In the genomic region with DNA sequence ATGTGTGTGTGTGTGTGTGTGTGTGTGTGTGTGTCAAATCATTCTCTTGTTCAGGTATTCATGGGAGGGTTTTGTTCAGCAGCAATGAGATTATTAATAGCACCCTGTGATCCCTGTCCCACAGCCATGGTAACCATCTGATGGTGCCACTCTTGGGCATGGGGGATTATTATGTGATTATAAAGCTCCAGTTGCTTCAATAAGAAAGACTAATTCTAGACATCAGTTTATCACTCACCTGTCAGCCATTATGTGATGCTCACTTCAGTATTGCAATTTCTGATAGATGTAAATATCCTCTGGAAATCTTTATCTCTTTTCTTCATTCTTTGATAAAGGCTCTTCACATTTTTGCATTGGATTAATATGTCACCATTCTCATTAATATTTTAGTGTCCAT, we compare ENCODE assay signal across 24 cellular contexts.
"Had no signal": no experiment of that assay in that cellular context is flagged by ENCODE, and none has a peak within 500 bp of the region (broad histone marks: within the 10 kb centered on the region; RNA-seq: fewer than 3 reads in every experiment).

No MANE protein-coding gene starts in this region.

- H3K36me3 ChIP-seq: stomach, suprapubic skin, thoracic aorta, thyroid gland, tibial artery, tibial nerve, transverse colon, upper lobe of left lung, upper lobe of right lung, uterus, vagina had no signal

- H3K4me3 ChIP-seq: stomach, suprapubic skin, testis, thoracic aorta, thyroid gland, tibial artery, tibial nerve, transverse colon, upper lobe of left lung, upper lobe of right lung, uterus, vagina had no signal

- H3K27ac ChIP-seq: stomach, suprapubic skin, testis, thoracic aorta, thyroid gland, tibial artery, tibial nerve, transverse colon, upper lobe of left lung, upper lobe of right lung, uterus, vagina had no signal

- H3K9me3 ChIP-seq: stomach, suprapubic skin, testis, thoracic aorta, thyroid gland, tibial artery, tibial nerve, transverse colon, upper lobe of left lung, upper lobe of right lung, uterus, vagina had no signal

- DNase-seq: stimulated activated CD4-positive, alpha-beta T cell treated with anti-CD3 and anti-CD28 coated beads, Interleukin-2, amount 100 ng/mL, for 48 hours; stimulated activated CD4-positive, alpha-beta T cell treated with anti-CD3 and anti-CD28 coated beads, Interleukin-4, amount 100 ng/mL, for 1 hour; stimulated activated CD4-positive, alpha-beta T cell treated with anti-CD3 and anti-CD28 coated beads, Interleukin-4, amount 100 ng/mL, for 24 hours; stimulated activated CD4-positive, alpha-beta T cell treated with anti-CD3 and anti-CD28 coated beads, Interleukin-4, amount 100 ng/mL, for 4 hours; stimulated activated CD8-positive, alpha-beta memory T cell treated with anti-CD3 and anti-CD28 coated beads, Interleukin-4, amount 100 ng/mL, for 48 hours; stimulated activated naive B cell treated with anti-CD40 and anti-IgM and Interleukin-4, amounts not matched to agents 10 μg/mL and 1 μg/mL and 100 μg/mL, for 72 hours; stimulated activated naive CD4-positive, alpha-beta T cell; stimulated activated naive CD4-positive, alpha-beta T cell treated with Interleukin-2 at 50 U/mL for 16 hours; stimulated activated naive CD8-positive, alpha-beta T cell treated with anti-CD3 and anti-CD28 coated beads, Interleukin-15, amount 100 ng/mL, for 72 hours; stimulated activated naive CD8-positive, alpha-beta T cell treated with anti-CD3 and anti-CD28 coated beads, Interleukin-15, Interleukin-2, amounts not matched to agents 100 U/mL and 50 U/mL, for 24 hours; stomach; substantia nigra; testis; thyroid gland; tibial artery; transverse colon; trophoblast cell; upper lobe of left lung; upper lobe of right lung; uterus had no signal

- H3K27me3 ChIP-seq: stomach, suprapubic skin, testis, thyroid gland, tibial artery, tibial nerve, transverse colon, upper lobe of left lung, upper lobe of right lung, uterus, vagina had no signal
